ENCODE assay signal across 18 cellular contexts in genomic region chr2:235583144-235583543, GRCh38.
A peak's percentile ranks its signal among the peaks of the same experiment; 100 is the strongest.
DNase-seq lines count a peak whose midpoint lies in the region; ATAC-seq and TF ChIP-seq lines count a peak whose summit lies in the region.
"Had no signal": no experiment of that assay in that cellular context is flagged by ENCODE, and none has a peak within 500 bp of the region (broad histone marks: within the 10 kb centered on the region; RNA-seq: fewer than 3 reads in every experiment).

No MANE protein-coding gene starts in this region.

- no peak overlapping the region for H2BK12ac ChIP-seq in mesenchymal stem cell (ENCODE audit: low read length in 2 of 2)

- H3K27ac ChIP-seq in mesenchymal stem cell (ENCODE audit: low read length, poor library complexity, severe bottlenecking), result no peak overlapping the region

- peak; percentile 77 for ATAC-seq in left colon
- ATAC-seq: GM23338, HCT116 had no signal

- H3K18ac ChIP-seq in mesenchymal stem cell (ENCODE audit: low read depth in 1 of 2, low read length in 2 of 2), result no peak overlapping the region

- H3K36me3 ChIP-seq in mesenchymal stem cell (ENCODE audit: control insufficient read depth in 1 of 2, insufficient read depth in 2 of 2, low read depth in 1 of 2, low read length in 2 of 2), result peaks cover 0 to 4% of the 10 kb centered on the region in 2 experiments
- H3K36me3 ChIP-seq: BE2C had no signal

- H3K4me3 ChIP-seq in mesenchymal stem cell (ENCODE audit: insufficient read depth in 1 of 2, low read depth in 1 of 2, low read length in 2 of 2), result no peak overlapping the region
- H3K4me3 ChIP-seq: GM23338 had no signal

- H2AK5ac ChIP-seq in mesenchymal stem cell (ENCODE audit: low read length, severe bottlenecking), result peak overlapping the region; percentile 3

- H3K4me1 ChIP-seq in mesenchymal stem cell (ENCODE audit: control insufficient read depth, insufficient read depth, low read depth, low read length), result peaks cover 8% of the 10 kb centered on the region
- H3K4me1 ChIP-seq: BE2C had no signal

- H2BK120ac ChIP-seq in mesenchymal stem cell (ENCODE audit: low read depth, low read length), result no peak overlapping the region

- no peak overlapping the region for H3K23ac ChIP-seq in mesenchymal stem cell (ENCODE audit: low read length in 2 of 2)

- H2BK5ac ChIP-seq in mesenchymal stem cell (ENCODE audit: low read depth, low read length, poor library complexity, severe bottlenecking), result no peak overlapping the region

- H3K27me3 ChIP-seq in mesenchymal stem cell (ENCODE audit: control insufficient read depth in 1 of 2, insufficient read depth in 1 of 2, low read length in 2 of 2), result no peaks in the 10 kb centered on the region
- H3K27me3 ChIP-seq: BE2C had no signal

- H3K27me3 Mint-ChIP-seq in progenitor cell of endocrine pancreas, result no peaks in the 10 kb centered on the region
- H3K27me3 Mint-ChIP-seq: IgD-negative memory B cell had no signal

- H2BK15ac ChIP-seq in mesenchymal stem cell (ENCODE audit: low read depth, poor library complexity, severe bottlenecking), result no peak overlapping the region

- H4K91ac ChIP-seq in mesenchymal stem cell (ENCODE audit: low read length), result no peak overlapping the region

- no peak overlapping the region for H3K14ac ChIP-seq in mesenchymal stem cell (ENCODE audit: low read length in 2 of 2)

- 100% methylated on average over 5 of the region's 6 CpGs for WGBS in mesenchymal stem cell

- no peak overlapping the region for H3K4me3 Mint-ChIP-seq in progenitor cell of endocrine pancreas (ENCODE audit: low read depth)
- H3K4me3 Mint-ChIP-seq: CD14-positive monocyte; CD4-positive, alpha-beta memory T cell; GM23338; HFFc6; IgD-negative memory B cell had no signal

- no peak for DNase-seq in left colon
- no peak for DNase-seq in mesenchymal stem cell
- no peak for DNase-seq in progenitor cell of endocrine pancreas (ENCODE audit: low spot score, unreplicated experiment)
- no peak for DNase-seq in effector CD4-positive, alpha-beta T cell
- no peak for DNase-seq in NCI-H146 treated with DMSO at 0.1 percent for 48 hours (lab: John Stamatoyannopoulos, UW; ENCODE audit: unreplicated experiment)
- DNase-seq in cortex of kidney (lab: John Stamatoyannopoulos, UW), result no peak
- DNase-seq: ACHN; BE2C; CD4-positive, alpha-beta memory T cell; DMS153; DMS79; GDM1; H7; HFFc6 had no signal

- H3K27ac Mint-ChIP-seq in progenitor cell of endocrine pancreas, result peak overlapping the region; percentile 64
- H3K27ac Mint-ChIP-seq: CD14-positive monocyte; CD4-positive, alpha-beta memory T cell; GM23338; HFFc6; IgD-negative memory B cell had no signal

- H4K8ac ChIP-seq in mesenchymal stem cell (ENCODE audit: low read length), result no peak overlapping the region

- no peak overlapping the region for H3K4ac ChIP-seq in mesenchymal stem cell (ENCODE audit: low read depth in 1 of 2, low read length in 2 of 2)

- no peak overlapping the region for H3K9ac ChIP-seq in mesenchymal stem cell (ENCODE audit: low read length)

- peaks cover 54% of the 10 kb centered on the region for H3K79me1 ChIP-seq in mesenchymal stem cell (replicated peaks; ENCODE audit: low read length, poor library complexity, severe bottlenecking)

- no peaks in the 10 kb centered on the region for H3K9me3 ChIP-seq in mesenchymal stem cell (ENCODE audit: control insufficient read depth, low read length)
- H3K9me3 ChIP-seq: BE2C had no signal

- intact Hi-C loops in left colon (cut with DNase I, micrococcal nuclease), result no loop called here

- no peak overlapping the region for H3K4me2 ChIP-seq in mesenchymal stem cell (ENCODE audit: low read length, poor library complexity, severe bottlenecking)
- H3K4me2 ChIP-seq: GM23338 had no signal

- no peak overlapping the region for H2AFZ ChIP-seq in mesenchymal stem cell (ENCODE audit: low read depth, low read length)
- H2AFZ ChIP-seq: GM23338 had no signal

- no peak for TF ChIP-seq CTCF in progenitor cell of endocrine pancreas (IDR thresholded peaks at IDR 0.05; ENCODE audit: unreplicated experiment)

- peaks cover 13% of the 10 kb centered on the region for H3K4me1 Mint-ChIP-seq in progenitor cell of endocrine pancreas (ENCODE audit: low read depth)
- H3K4me1 Mint-ChIP-seq: CD14-positive monocyte; CD4-positive, alpha-beta memory T cell; IgD-negative memory B cell had no signal

- H3K9me3 Mint-ChIP-seq in progenitor cell of endocrine pancreas (ENCODE audit: low read depth), result no peaks in the 10 kb centered on the region
- H3K9me3 Mint-ChIP-seq: CD4-positive, alpha-beta memory T cell; HFFc6 had no signal

- H3K36me3 Mint-ChIP-seq in progenitor cell of endocrine pancreas (ENCODE audit: insufficient read depth), result no peaks in the 10 kb centered on the region
- H3K36me3 Mint-ChIP-seq: CD14-positive monocyte; CD4-positive, alpha-beta memory T cell had no signal
